1 cellular context compared by ENCODE assay signal in genomic region chr10:118017850-118018249, GRCh38.
TF ChIP-seq lines count a peak whose summit lies in the region.

No MANE protein-coding gene starts in this region.

TF ChIP-seq in WTC11, 78 proteins besides CTCF, POLR2A, EP300 and RAD21 (continued from another document):
- TF ChIP-seq, protein P1, sequence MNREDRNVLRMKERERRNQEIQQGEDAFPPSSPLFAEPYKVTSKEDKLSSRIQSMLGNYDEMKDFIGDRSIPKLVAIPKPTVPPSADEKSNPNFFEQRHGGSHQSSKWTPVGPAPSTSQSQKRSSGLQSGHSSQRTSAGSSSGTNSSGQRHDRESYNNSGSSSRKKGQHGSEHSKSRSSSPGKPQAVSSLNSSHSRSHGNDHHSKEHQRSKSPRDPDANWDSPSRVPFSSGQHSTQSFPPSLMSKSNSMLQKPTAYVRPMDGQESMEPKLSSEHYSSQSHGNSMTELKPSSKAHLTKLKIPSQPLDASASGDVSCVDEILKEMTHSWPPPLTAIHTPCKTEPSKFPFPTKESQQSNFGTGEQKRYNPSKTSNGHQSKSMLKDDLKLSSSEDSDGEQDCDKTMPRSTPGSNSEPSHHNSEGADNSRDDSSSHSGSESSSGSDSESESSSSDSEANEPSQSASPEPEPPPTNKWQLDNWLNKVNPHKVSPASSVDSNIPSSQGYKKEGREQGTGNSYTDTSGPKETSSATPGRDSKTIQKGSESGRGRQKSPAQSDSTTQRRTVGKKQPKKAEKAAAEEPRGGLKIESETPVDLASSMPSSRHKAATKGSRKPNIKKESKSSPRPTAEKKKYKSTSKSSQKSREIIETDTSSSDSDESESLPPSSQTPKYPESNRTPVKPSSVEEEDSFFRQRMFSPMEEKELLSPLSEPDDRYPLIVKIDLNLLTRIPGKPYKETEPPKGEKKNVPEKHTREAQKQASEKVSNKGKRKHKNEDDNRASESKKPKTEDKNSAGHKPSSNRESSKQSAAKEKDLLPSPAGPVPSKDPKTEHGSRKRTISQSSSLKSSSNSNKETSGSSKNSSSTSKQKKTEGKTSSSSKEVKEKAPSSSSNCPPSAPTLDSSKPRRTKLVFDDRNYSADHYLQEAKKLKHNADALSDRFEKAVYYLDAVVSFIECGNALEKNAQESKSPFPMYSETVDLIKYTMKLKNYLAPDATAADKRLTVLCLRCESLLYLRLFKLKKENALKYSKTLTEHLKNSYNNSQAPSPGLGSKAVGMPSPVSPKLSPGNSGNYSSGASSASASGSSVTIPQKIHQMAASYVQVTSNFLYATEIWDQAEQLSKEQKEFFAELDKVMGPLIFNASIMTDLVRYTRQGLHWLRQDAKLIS (CRISPR knock-in tag; IDR thresholded peaks at IDR 0.05; ENCODE audit: borderline replicate concordance): no peak
- TF ChIP-seq, protein P2, sequence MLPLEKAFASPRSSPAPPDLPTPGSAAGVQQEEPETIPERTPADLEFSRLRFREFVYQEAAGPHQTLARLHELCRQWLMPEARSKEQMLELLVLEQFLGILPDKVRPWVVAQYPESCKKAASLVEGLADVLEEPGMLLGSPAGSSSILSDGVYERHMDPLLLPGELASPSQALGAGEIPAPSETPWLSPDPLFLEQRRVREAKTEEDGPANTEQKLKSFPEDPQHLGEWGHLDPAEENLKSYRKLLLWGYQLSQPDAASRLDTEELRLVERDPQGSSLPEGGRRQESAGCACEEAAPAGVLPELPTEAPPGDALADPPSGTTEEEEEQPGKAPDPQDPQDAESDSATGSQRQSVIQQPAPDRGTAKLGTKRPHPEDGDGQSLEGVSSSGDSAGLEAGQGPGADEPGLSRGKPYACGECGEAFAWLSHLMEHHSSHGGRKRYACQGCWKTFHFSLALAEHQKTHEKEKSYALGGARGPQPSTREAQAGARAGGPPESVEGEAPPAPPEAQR (CRISPR knock-in tag; IDR thresholded peaks at IDR 0.05): no peak
- TF ChIP-seq KAT7 (CRISPR knock-in tag; IDR thresholded peaks at IDR 0.05; ENCODE audit: borderline replicate concordance) (no peak), OVOL2 (CRISPR knock-in tag; IDR thresholded peaks at IDR 0.05; ENCODE audit: borderline replicate concordance) (no peak), EMX1 (CRISPR knock-in tag; IDR thresholded peaks at IDR 0.05) (no peak), FOXP1 (CRISPR knock-in tag; IDR thresholded peaks at IDR 0.05; ENCODE audit: borderline replicate concordance) (no peak), GTF2I (CRISPR knock-in tag; conservative IDR thresholded peaks at IDR 0.05) (no peak)
- TF ChIP-seq, protein P3, sequence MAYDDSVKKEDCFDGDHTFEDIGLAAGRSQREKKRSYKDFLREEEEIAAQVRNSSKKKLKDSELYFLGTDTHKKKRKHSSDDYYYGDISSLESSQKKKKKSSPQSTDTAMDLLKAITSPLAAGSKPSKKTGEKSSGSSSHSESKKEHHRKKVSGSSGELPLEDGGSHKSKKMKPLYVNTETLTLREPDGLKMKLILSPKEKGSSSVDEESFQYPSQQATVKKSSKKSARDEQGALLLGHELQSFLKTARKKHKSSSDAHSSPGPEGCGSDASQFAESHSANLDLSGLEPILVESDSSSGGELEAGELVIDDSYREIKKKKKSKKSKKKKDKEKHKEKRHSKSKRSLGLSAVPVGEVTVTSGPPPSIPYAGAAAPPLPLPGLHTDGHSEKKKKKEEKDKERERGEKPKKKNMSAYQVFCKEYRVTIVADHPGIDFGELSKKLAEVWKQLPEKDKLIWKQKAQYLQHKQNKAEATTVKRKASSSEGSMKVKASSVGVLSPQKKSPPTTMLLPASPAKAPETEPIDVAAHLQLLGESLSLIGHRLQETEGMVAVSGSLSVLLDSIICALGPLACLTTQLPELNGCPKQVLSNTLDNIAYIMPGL (CRISPR knock-in tag; IDR thresholded peaks at IDR 0.05): no peak
